In the genomic region with DNA sequence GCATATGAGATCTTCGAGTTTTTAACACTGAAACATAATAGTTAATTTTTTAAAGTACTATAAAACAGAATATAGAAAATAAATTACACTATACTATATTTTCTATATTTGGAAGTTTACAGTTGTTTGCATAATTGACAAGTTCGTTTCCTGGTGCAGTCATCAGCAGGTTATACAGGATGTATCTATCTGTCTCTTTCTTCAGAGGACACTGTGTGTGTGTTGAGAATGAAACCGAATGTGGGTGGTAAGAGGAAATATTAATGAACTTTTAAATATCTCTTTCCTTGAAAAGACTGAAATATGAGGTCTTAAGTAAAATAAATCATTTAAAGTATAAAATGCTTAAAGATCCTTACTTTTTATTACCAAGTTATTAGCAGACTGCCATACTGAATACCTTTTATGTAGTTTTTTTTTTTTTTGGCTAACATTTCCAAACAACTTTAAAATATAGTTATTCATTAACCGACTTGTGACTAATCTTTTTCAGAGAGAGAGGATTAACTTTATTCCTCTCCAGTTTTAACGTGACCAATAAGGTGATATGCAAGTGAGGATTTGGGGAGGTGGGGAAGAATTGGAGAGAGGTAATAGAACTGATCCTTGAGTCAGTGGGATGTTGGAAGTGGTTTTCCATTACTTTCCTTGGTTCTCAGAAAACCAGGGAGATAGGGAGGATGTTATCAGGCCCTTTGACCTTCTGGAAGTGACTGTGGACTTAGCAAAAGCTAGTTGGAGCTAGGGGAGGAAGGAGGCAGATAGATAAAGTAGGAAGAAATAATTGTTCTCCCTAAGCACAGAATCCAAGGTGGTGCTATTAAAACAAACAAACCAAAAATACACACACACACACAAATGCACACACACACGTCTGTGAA, we compare ENCODE assay signal across 13 cellular contexts.
DNase-seq lines count a peak whose midpoint lies in the region; ATAC-seq, FAIRE-seq and TF ChIP-seq lines count a peak whose summit lies in the region.
"Had no signal": no experiment of that assay in that cellular context is flagged by ENCODE, and none has a peak within 500 bp of the region (broad histone marks: within the 10 kb centered on the region; RNA-seq: fewer than 3 reads in every experiment).

No MANE protein-coding gene starts in this region.

- RAD21 ChIA-PET in GM12878 (lab: Charles Lee; ENCODE audit: unreplicated experiment): interaction anchor here (0.6 kb wide), 1 partner anchor 259 kb away, joined by 3 read pairs; no protein-coding TSS in a partner anchor

- no peak overlapping the region for H3K9ac ChIP-seq in GM12878 (ENCODE audit: control insufficient read depth, insufficient read depth, low read length)

- in situ Hi-C loops in ACHN (cut with HindIII; ENCODE audit: low pct_ligation_motif_present, low pct_unique_long_range_greater_than_20kb, low sequenced_read_pairs): no loop called here
- in situ Hi-C loops in GM12878 (cut with MboI): no loop called here

- BruUV-seq in GM12878 (replicated peaks; lab: Mats Ljungman, UMichigan): no TSS peak

- no peaks in the 10 kb centered on the region; the same call in 2 of the 3 replicates for H3K9me3 ChIP-seq in GM12878 (replicated peaks; ENCODE audit: control insufficient read depth, insufficient read depth, low read length)
- H3K9me3 ChIP-seq: ovary, uterus had no signal

- ATAC-seq in GM19455 (IDR thresholded peaks at IDR 0.05; ENCODE audit: unreplicated experiment) (peak; percentile 58), HG03103 (IDR thresholded peaks at IDR 0.05; ENCODE audit: low read depth, unreplicated experiment) (peak; percentile 82), GM12878 (peak; percentile 94)
- ATAC-seq in stimulated activated naive CD8-positive, alpha-beta T cell treated with anti-CD3 and anti-CD28 coated beads, Interleukin-15, Interleukin-2, amounts not matched to agents 100 U/mL and 50 U/mL, for 24 hours: no peak

- no peak overlapping the region for H3K4me3 ChIP-seq in GM12878
- H3K4me3 ChIP-seq: ovary, uterus had no signal

- H2AFZ ChIP-seq in GM12878 (ENCODE audit: control insufficient read depth, low read depth, low read length): no peak overlapping the region

- no peaks in the 10 kb centered on the region for H3K36me3 ChIP-seq in GM12878 (ENCODE audit: control insufficient read depth in 2 of 2, insufficient read depth in 2 of 2, low read length in 1 of 2)
- H3K36me3 ChIP-seq: ovary, uterus had no signal

- intact Hi-C loops in GM12878 (cut with micrococcal nuclease; ENCODE audit: unreplicated experiment): no loop called here

- H3K27me3 ChIP-seq in GM12878 (replicated peaks in 1 of 2; ENCODE audit: control insufficient read depth in 2 of 2, insufficient read depth in 2 of 2, low read length in 1 of 2): no peaks in the 10 kb centered on the region
- H3K27me3 ChIP-seq: ovary, uterus had no signal

- TF ChIP-seq CTCF in GM12878 (IDR thresholded peaks at IDR 0.05 in 2 of 3, conservative IDR thresholded peaks at IDR 0.05 in 1 of 3; ENCODE audit: control insufficient read depth in 2 of 3, extremely low read depth in 1 of 3, insufficient read depth in 1 of 3, low read depth in 3 of 3, low read length in 3 of 3): no peak

- DNase-seq in ACHN (peak; percentile 23), GM12878 (ENCODE audit: low read depth, low spot score) (no peak), amygdala (lab: John Stamatoyannopoulos, UW) (no peak), RPMI8226 (no peak)
- no peak for DNase-seq in stimulated activated naive CD8-positive, alpha-beta T cell treated with anti-CD3 and anti-CD28 coated beads, Interleukin-15, Interleukin-2, amounts not matched to agents 100 U/mL and 50 U/mL, for 24 hours
- no peak for DNase-seq in activated CD4-positive, alpha-beta T cell treated with anti-CD3 and anti-CD28 coated beads for 48 hours
- DNase-seq: activated naive CD4-positive, alpha-beta T cell treated with Interleukin-2 at 50 U/mL for 16 hours; NCI-H1417 treated with DMSO at 0.1 percent for 48 hours; OCI-M1; ovary; uterus had no signal

- no peak for TF ChIP-seq RAD21 in GM12878 (IDR thresholded peaks at IDR 0.05; ENCODE audit: insufficient read depth, low read depth, low read length)

- no peak for TF ChIP-seq EP300 in GM12878 (IDR thresholded peaks at IDR 0.05; ENCODE audit: borderline replicate concordance in 1 of 2, control insufficient read depth in 1 of 2, low read depth in 2 of 2, low read length in 2 of 2)

- H3K4me2 ChIP-seq in GM12878 (ENCODE audit: control insufficient read depth, insufficient read depth): no peak overlapping the region

- H3K79me2 ChIP-seq in GM12878 (ENCODE audit: control insufficient read depth, insufficient read depth, low read length): no peaks in the 10 kb centered on the region

- 4% methylated on average over 6 of the region's 6 CpGs for WGBS in GM12878 (ENCODE audit: insufficient coverage, insufficient replicate concordance, low lambda C conversion rate, missing lambda C conversion rate)

- CTCF ChIA-PET in GM12878 (lab: Yijun Ruan, JAX): no interaction called here

- SMC1A ChIA-PET in GM12878 (lab: Charles Lee; ENCODE audit: uncharacterized antibody, unreplicated experiment): no interaction called here

- POLR2A ChIA-PET in GM12878 (lab: Charles Lee): interaction anchor here (1.0 kb wide), 1 partner anchor 189 kb away, joined by 3 read pairs; no protein-coding TSS in a partner anchor

- H3K4me1 ChIP-seq in GM12878 (ENCODE audit: control insufficient read depth, insufficient read depth, low read length): no peaks in the 10 kb centered on the region
- H3K4me1 ChIP-seq: uterus had no signal

- H3K27ac ChIP-seq in GM12878 (ENCODE audit: control insufficient read depth, insufficient read depth): no peak overlapping the region
- H3K27ac ChIP-seq: ovary, uterus had no signal

- no peaks in the 10 kb centered on the region for H4K20me1 ChIP-seq in GM12878 (ENCODE audit: control insufficient read depth, insufficient read depth)

- TF ChIP-seq POLR2A in GM12878 (IDR thresholded peaks at IDR 0.05; ENCODE audit: low read depth, low read length): no peak

- no peak for FAIRE-seq in GM12878 (lab: Jason Lieb, UNC)

TF ChIP-seq in GM12878, 131 proteins besides CTCF, POLR2A, EP300 and RAD21:
- TF ChIP-seq TAF1 (IDR thresholded peaks at IDR 0.05; ENCODE audit: borderline replicate concordance, low read depth, low read length) (no peak), MTA2 (IDR thresholded peaks at IDR 0.05; ENCODE audit: low read depth) (peak; percentile 56), ATF7 (IDR thresholded peaks at IDR 0.05; ENCODE audit: low read depth) (peak; percentile 34; the same call in 1 of the 2 replicates), CHD1 (IDR thresholded peaks at IDR 0.05; ENCODE audit: low read depth, low read length) (no peak)
